In the genomic region with DNA sequence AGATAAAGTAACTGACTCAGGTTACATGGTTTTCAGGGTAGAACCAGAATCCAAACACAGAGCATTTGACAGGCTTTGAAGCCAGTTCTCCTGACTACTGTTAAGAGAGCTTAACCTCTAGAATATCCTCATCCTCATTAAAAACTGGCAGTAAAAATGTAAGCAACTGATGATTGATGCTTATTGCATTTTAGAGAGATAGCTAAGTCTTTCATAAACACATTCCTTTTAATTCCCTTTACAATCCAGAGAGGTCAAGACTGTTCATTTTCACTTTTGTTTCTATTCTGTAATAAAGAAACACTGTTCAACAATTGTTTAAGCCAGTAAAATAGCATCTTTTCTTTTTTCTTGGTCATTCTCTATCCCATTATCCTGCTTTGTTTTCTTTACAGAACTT, we compare ENCODE assay signal across 20 cellular contexts. TPM values are rescaled to one million over a fixed set of nuclear protein-coding genes. Genes with fewer than 3 reads are reported as not detected.
DNase-seq lines count a peak whose midpoint lies in the region; ATAC-seq and TF ChIP-seq lines count a peak whose summit lies in the region.
"Had no signal": no experiment of that assay in that cellular context is flagged by ENCODE, and none has a peak within 500 bp of the region (broad histone marks: within the 10 kb centered on the region; RNA-seq: fewer than 3 reads in every experiment).

No MANE protein-coding gene starts in this region.

- peak overlapping the region; percentile 97 for H3K27ac ChIP-seq in epithelial cell of prostate
- H3K27ac ChIP-seq: cardiac muscle cell had no signal

- H3K36me3 Mint-ChIP-seq in Calu3 (ENCODE audit: insufficient read depth, unreplicated experiment) = peaks cover 18% of the 10 kb centered on the region
- H3K36me3 Mint-ChIP-seq: CD8-positive, alpha-beta memory T cell; immature natural killer cell; mesothelial cell of epicardium had no signal

- in situ Hi-C loops in ACHN (cut with HindIII; ENCODE audit: low pct_ligation_motif_present, low pct_unique_long_range_greater_than_20kb, low sequenced_read_pairs) = no loop called here

- no peaks in the 10 kb centered on the region for H3K27me3 Mint-ChIP-seq in Calu3 (ENCODE audit: unreplicated experiment)
- H3K27me3 Mint-ChIP-seq: CD8-positive, alpha-beta memory T cell had no signal

- intact Hi-C loops in Calu3 (cut with micrococcal nuclease; ENCODE audit: unreplicated experiment) = no loop called here
- intact Hi-C loops in left colon (cut with DNase I, micrococcal nuclease) = no loop called here

- BruUV-seq in Calu3 (replicated peaks; lab: Mats Ljungman, UMichigan) = no TSS peak

- peaks cover 63% of the 10 kb centered on the region for H3K4me1 Mint-ChIP-seq in Calu3 (ENCODE audit: low read depth, unreplicated experiment)
- H3K4me1 Mint-ChIP-seq: CD8-positive, alpha-beta memory T cell; immature natural killer cell had no signal

- CTCF ChIA-PET in Calu3 (lab: Charles Lee) = interaction anchor here (0.5 to 1.7 kb wide), 6 partner anchors 9 to 1354 kb away, joined by 3 to 11 read pairs (median 5); no protein-coding TSS in a partner anchor

- H3K9me3 Mint-ChIP-seq in Calu3 (ENCODE audit: low read depth, unreplicated experiment) = no peaks in the 10 kb centered on the region
- H3K9me3 Mint-ChIP-seq: CD8-positive, alpha-beta memory T cell; immature natural killer cell; mesothelial cell of epicardium had no signal

- H3K27ac Mint-ChIP-seq in Calu3 (ENCODE audit: unreplicated experiment) = peak overlapping the region; percentile 84
- H3K27ac Mint-ChIP-seq: CD8-positive, alpha-beta memory T cell had no signal

- no peak for ATAC-seq in left colon

- no peak overlapping the region for H3K4me3 Mint-ChIP-seq in Calu3 (ENCODE audit: low read depth, unreplicated experiment)
- H3K4me3 Mint-ChIP-seq: CD8-positive, alpha-beta memory T cell; immature natural killer cell; mesothelial cell of epicardium had no signal

- TF ChIP-seq CTCF in Calu3 (IDR thresholded peaks at IDR 0.05; ENCODE audit: unreplicated experiment) = no peak

- DNase-seq in Calu3 (no peak), NCI-H226 (peak; percentile 4), epithelial cell of prostate (ENCODE audit: low read depth, low spot score) (no peak), pons (ENCODE audit: low spot score) (peak; percentile 7), ACHN (no peak), NCI-H2081 treated with DMSO at 0.1 percent for 48 hours (lab: John Stamatoyannopoulos, UW) (no peak), NCI-H187 treated with DMSO at 0.1 percent for 48 hours (lab: John Stamatoyannopoulos, UW) (no peak), left colon (no peak)
- DNase-seq: activated CD4-positive, CD25-positive, alpha-beta regulatory T cell treated with anti-CD3 and anti-CD28 coated beads, Interleukin-2, amount 50 U/mL, for 72 hours; activated naive CD4-positive, alpha-beta T cell treated with Interleukin-2 at 50 U/mL for 16 hours; CD8-positive, alpha-beta memory T cell; effector CD4-positive, alpha-beta T cell; GF-D8; immature natural killer cell; MM.1S; NCI-H2081; NCI-H774; occipital lobe had no signal

RNA-seq across cellular contexts. Expression of a gene that starts 53.9 kb away (rescaled TPM):
- total RNA-seq in Calu3 (2022) (38.3 and 60.6 TPM in 2 replicates), left colon (10 to 100 TPM in 1 of 2 donors, 1 to 10 TPM in 1; 9.7 to 16.0 TPM)

Comparison
In these comparisons a context has a peak if more than half of its experiments do, and no peak if none do; other contexts are left out.
1. DNase-seq: peak in NCI-H226 (single experiment) and pons (single experiment); none in Calu3 (single experiment), epithelial cell of prostate (single experiment), ACHN (single experiment), NCI-H2081 treated with DMSO at 0.1 percent for 48 hours (single experiment), NCI-H187 treated with DMSO at 0.1 percent for 48 hours (single experiment) and left colon (0 of 2).